Comparison of ENCODE assay signal across 17 cellular contexts in genomic region chr17:15184872-15185624, GRCh38.
"Had no signal": no experiment of that assay in that cellular context is flagged by ENCODE, and none has a peak within 500 bp of the region (broad histone marks: within the 10 kb centered on the region; RNA-seq: fewer than 3 reads in every experiment).

No MANE protein-coding gene starts in this region.

- H3K4me1 ChIP-seq: colonic mucosa, sigmoid colon had no signal

- H3K36me3 Mint-ChIP-seq: activated naive CD4-positive, alpha-beta T cell treated with anti-CD3 and anti-CD28 coated beads, Interleukin-2, amount 50 U/mL, for 72 hours had no signal

- H3K27ac Mint-ChIP-seq: activated naive CD4-positive, alpha-beta T cell treated with anti-CD3 and anti-CD28 coated beads, Interleukin-2, amount 50 U/mL, for 72 hours; activated T-helper 1 cell treated with anti-CD3 and anti-CD28 coated beads, Interleukin-12 subunit alpha, Interleukin-12 subunit beta, Interleukin-2, Interleukin-4 antibody, amounts not matched to agents 30 ng/mL and 10 ng/mL and 1 ng/mL, durations not matched to agents 14 hours and 24 hours and 36 hours; endodermal cell; T-helper 1 cell treated with Interleukin-12 subunit alpha and Interleukin-12 subunit beta and Interleukin-4 antibody, amounts not matched to agents 30 μg/mL and 1 μg/mL, for 36 hours had no signal

- H3K27ac ChIP-seq: colonic mucosa, epithelial cell of prostate, left lung, ovary, sigmoid colon, tibial artery had no signal

- H3K27me3 ChIP-seq: adrenal gland, colonic mucosa, left lung, ovary, sigmoid colon, tibial artery had no signal

- H3K9me3 Mint-ChIP-seq: activated naive CD4-positive, alpha-beta T cell treated with anti-CD3 and anti-CD28 coated beads, Interleukin-2, amount 50 U/mL, for 72 hours; activated T-helper 1 cell treated with anti-CD3 and anti-CD28 coated beads, Interleukin-12 subunit alpha, Interleukin-12 subunit beta, Interleukin-2, Interleukin-4 antibody, amounts not matched to agents 30 ng/mL and 10 ng/mL and 1 ng/mL, durations not matched to agents 14 hours and 24 hours and 36 hours; T-helper 1 cell treated with Interleukin-12 subunit alpha and Interleukin-12 subunit beta and Interleukin-4 antibody, amounts not matched to agents 30 μg/mL and 1 μg/mL, for 36 hours had no signal

- H3K4me3 Mint-ChIP-seq: activated T-helper 1 cell treated with anti-CD3 and anti-CD28 coated beads, Interleukin-12 subunit alpha, Interleukin-12 subunit beta, Interleukin-2, Interleukin-4 antibody, amounts not matched to agents 30 ng/mL and 10 ng/mL and 1 ng/mL, durations not matched to agents 14 hours and 24 hours and 36 hours; endodermal cell; T-helper 1 cell treated with Interleukin-12 subunit alpha and Interleukin-12 subunit beta and Interleukin-4 antibody, amounts not matched to agents 30 μg/mL and 1 μg/mL, for 36 hours had no signal

- H3K9me3 ChIP-seq: adrenal gland, colonic mucosa, left lung, ovary, sigmoid colon, tibial artery had no signal

- H3K4me3 ChIP-seq: adrenal gland, colonic mucosa, left lung, ovary, sigmoid colon, tibial artery had no signal

- H3K36me3 ChIP-seq: adrenal gland, colonic mucosa, left lung, ovary, sigmoid colon, tibial artery had no signal

- ATAC-seq: activated naive CD4-positive, alpha-beta T cell treated with anti-CD3 and anti-CD28 coated beads, Interleukin-2, amount 50 U/mL, for 72 hours had no signal

- DNase-seq: activated CD4-positive, alpha-beta T cell treated with anti-CD3 and anti-CD28 coated beads, Interleukin-2, amount 50 U/mL, for 48 hours; activated gamma-delta T cell treated with Interleukin-2 at 50 U/mL for 16 hours; endodermal cell; midbrain; ovary; sigmoid colon; stimulated activated CD4-positive, alpha-beta T cell treated with anti-CD3 and anti-CD28 coated beads, Interleukin-1b, Interleukin-23, amount 100 ng/mL, for 48 hours; stimulated activated CD8-positive, alpha-beta memory T cell treated with anti-CD3 and anti-CD28 coated beads, Interleukin-4, amount 100 ng/mL, for 48 hours; stimulated activated naive CD4-positive, alpha-beta T cell had no signal
